ENCODE assay signal across 1 cellular context in genomic region chr9:69086769-69087168, GRCh38.
TF ChIP-seq lines count a peak whose summit lies in the region.

No MANE protein-coding gene starts in this region.

TF ChIP-seq in endothelial cell of umbilical vein, 7 proteins besides CTCF, POLR2A, EP300 and RAD21 (continued from another document):
- TF ChIP-seq GATA2 (IDR thresholded peaks at IDR 0.05; ENCODE audit: insufficient read depth, insufficient read length, low read depth, low read length) = no peak
